ENCODE assay signal across 20 cellular contexts in the genomic region with DNA sequence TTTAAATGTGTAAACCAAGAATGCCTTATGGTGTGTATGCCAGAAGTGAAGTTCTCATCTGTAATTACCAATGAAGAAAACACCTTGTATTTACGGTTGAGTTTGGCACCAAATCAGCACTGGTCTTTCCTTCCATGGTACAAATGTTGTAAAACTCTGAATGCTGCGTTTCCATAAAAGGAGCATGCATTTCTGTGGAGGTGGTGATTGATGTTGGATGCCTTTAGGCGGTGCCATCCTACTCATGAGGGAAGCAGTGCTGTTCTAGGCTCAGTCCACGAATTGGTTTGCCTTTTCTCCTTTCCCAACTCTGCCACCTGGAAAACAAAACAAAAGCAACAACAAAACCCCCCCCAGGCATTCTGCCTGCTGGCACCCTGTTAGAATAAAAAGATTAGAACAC.
DNase-seq lines count a peak whose midpoint lies in the region; ATAC-seq, FAIRE-seq and TF ChIP-seq lines count a peak whose summit lies in the region.
"Had no signal": no experiment of that assay in that cellular context is flagged by ENCODE, and none has a peak within 500 bp of the region (broad histone marks: within the 10 kb centered on the region; RNA-seq: fewer than 3 reads in every experiment).

No MANE protein-coding gene starts in this region.

- DNase-seq in HEK293T (ENCODE audit: extremely low spot score) = no peak
- DNase-seq in NCI-H82 treated with DMSO at 0.1 percent for 48 hours (lab: John Stamatoyannopoulos, UW; ENCODE audit: unreplicated experiment) = peak; percentile 21
- DNase-seq in keratinocyte (ENCODE audit: low read depth, low spot score) = no peak
- DNase-seq in T-helper 17 cell = no peak
- DNase-seq: activated B cell treated with CpG ODN at 0.5 μM for 24 hours; activated CD8-positive, alpha-beta memory T cell treated with anti-CD3 and anti-CD28 coated beads, Interleukin-2, amount 50 U/mL, for 4 hours; activated naive CD4-positive, alpha-beta T cell treated with anti-CD3 and anti-CD28 coated beads, Interleukin-2, amount 10 ng/mL, durations not matched to agents 7 days and 5 days; effector memory CD8-positive, alpha-beta T cell; GM23248; NCI-H146; SJCRH30; stimulated activated CD4-positive, alpha-beta T cell treated with anti-CD3 and anti-CD28 coated beads, Interleukin-4, amount 100 ng/mL, for 1 hour had no signal

- peak overlapping the region; percentile 86 for H3K27ac ChIP-seq in keratinocyte (ENCODE audit: control insufficient read depth, insufficient read depth, low read length)
- H3K27ac ChIP-seq in skeletal muscle tissue (ENCODE audit: low read depth, low read length) = peak overlapping the region; percentile 19
- H3K27ac ChIP-seq: GM23248, SJCRH30, vagina had no signal

- dilution Hi-C loops in keratinocyte (cut with MboI; ENCODE audit: extremely low pct_ligation_motif_present, low sequenced_read_pairs) = no loop called here

- peak overlapping the region; percentile 82 for H3K4me2 ChIP-seq in keratinocyte (ENCODE audit: control insufficient read depth, extremely low read depth, insufficient read depth, low read depth, low read length)

- H4K20me1 ChIP-seq in keratinocyte (ENCODE audit: control insufficient read depth, extremely low read depth, insufficient read depth, low read length) = peaks cover 1% of the 10 kb centered on the region

- H3K9ac ChIP-seq in keratinocyte (ENCODE audit: control insufficient read depth, extremely low read depth, insufficient read depth, low read length) = no peak overlapping the region
- no peak overlapping the region for H3K9ac ChIP-seq in skeletal muscle tissue (ENCODE audit: low read depth in 1 of 3, low read length in 3 of 3)
- H3K9ac ChIP-seq: GM23248 had no signal

- no peaks in the 10 kb centered on the region for H3K4me1 Mint-ChIP-seq in T-helper 17 cell
- H3K4me1 Mint-ChIP-seq: activated B cell treated with CpG ODN at 0.5 μM for 24 hours; activated naive CD4-positive, alpha-beta T cell treated with anti-CD3 and anti-CD28 coated beads, Interleukin-2, amount 10 ng/mL, durations not matched to agents 7 days and 5 days; CD14-positive monocyte had no signal

- H2AFZ ChIP-seq in keratinocyte (ENCODE audit: control insufficient read depth, low read length) = no peak overlapping the region
- H2AFZ ChIP-seq: GM23248 had no signal

- no peak overlapping the region for H3K4me3 Mint-ChIP-seq in T-helper 17 cell
- H3K4me3 Mint-ChIP-seq: activated B cell treated with CpG ODN at 0.5 μM for 24 hours; activated naive CD4-positive, alpha-beta T cell treated with anti-CD3 and anti-CD28 coated beads, Interleukin-2, amount 10 ng/mL, durations not matched to agents 7 days and 5 days; CD14-positive monocyte; effector memory CD8-positive, alpha-beta T cell had no signal

- CTCF ChIA-PET in HEK293T (lab: Yijun Ruan, JAX) = no interaction called here

- peaks cover 57% of the 10 kb centered on the region for H3K4me1 ChIP-seq in keratinocyte (ENCODE audit: control insufficient read depth, extremely low read depth, insufficient read depth, low read length)
- peaks cover 38 to 44% (median 42%) of the 10 kb centered on the region in 3 donors for H3K4me1 ChIP-seq in skeletal muscle tissue (ENCODE audit: control insufficient read depth in 3 of 3, insufficient read depth in 3 of 3, low read length in 3 of 3)

- POLR2A ChIA-PET in HEK293T (lab: Yijun Ruan, JAX) = no interaction called here

- ATAC-seq in T-helper 17 cell (no peak), HG02885 (IDR thresholded peaks at IDR 0.05; ENCODE audit: poor library complexity, unreplicated experiment) (no peak), HG03196 (IDR thresholded peaks at IDR 0.05; ENCODE audit: unreplicated experiment) (no peak)
- ATAC-seq: effector memory CD8-positive, alpha-beta T cell had no signal

- H3K27ac Mint-ChIP-seq in T-helper 17 cell = no peak overlapping the region
- H3K27ac Mint-ChIP-seq: activated B cell treated with CpG ODN at 0.5 μM for 24 hours; activated naive CD4-positive, alpha-beta T cell treated with anti-CD3 and anti-CD28 coated beads, Interleukin-2, amount 10 ng/mL, durations not matched to agents 7 days and 5 days; CD14-positive monocyte; effector memory CD8-positive, alpha-beta T cell had no signal

- H3K27me3 Mint-ChIP-seq in T-helper 17 cell = peaks cover 68% of the 10 kb centered on the region

- H3K9me1 ChIP-seq in keratinocyte (ENCODE audit: control insufficient read depth, extremely low read depth, insufficient read depth, low read length) = peaks cover 8% of the 10 kb centered on the region

- peaks cover 60% of the 10 kb centered on the region for H3K79me2 ChIP-seq in keratinocyte (ENCODE audit: control insufficient read depth, insufficient read depth, low read length)

- peak in 1 of 3 experiments; percentile 21 for TF ChIP-seq CTCF in keratinocyte (optimal IDR thresholded peaks at IDR 0.05 in 1 of 3, IDR thresholded peaks at IDR 0.05 in 1 of 3, conservative IDR thresholded peaks at IDR 0.05 in 1 of 3; ENCODE audit: extremely low read depth in 1 of 3, insufficient read depth in 2 of 3, low read length in 3 of 3)

- H3K4me3 ChIP-seq in keratinocyte (ENCODE audit: control insufficient read depth in 2 of 3, extremely low read depth in 1 of 3, insufficient read depth in 2 of 3, low read depth in 1 of 3, low read length in 3 of 3) (no peak overlapping the region), skeletal muscle tissue (ENCODE audit: low read length in 3 of 3) (no peak overlapping the region)
- H3K4me3 ChIP-seq: cardiac muscle cell, GM23248, right atrium auricular region, SJCRH30, vagina had no signal

- H3K27me3 ChIP-seq in keratinocyte (ENCODE audit: control insufficient read depth, extremely low read depth, insufficient read depth, low read length) (no peaks in the 10 kb centered on the region), skeletal muscle tissue (ENCODE audit: control insufficient read depth in 3 of 3, insufficient read depth in 3 of 3, low read length in 3 of 3) (no peaks in the 10 kb centered on the region)
- H3K27me3 ChIP-seq: cardiac muscle cell, right atrium auricular region, SJCRH30, vagina had no signal

- H3K36me3 ChIP-seq in keratinocyte (ENCODE audit: control insufficient read depth in 2 of 2, extremely low read depth in 1 of 2, insufficient read depth in 2 of 2, low read length in 2 of 2) (peaks cover 7 to 9% of the 10 kb centered on the region in 2 experiments), skeletal muscle tissue (ENCODE audit: control insufficient read depth in 3 of 3, insufficient read depth in 3 of 3, low read length in 3 of 3) (peaks cover 0 to 5% (median 4%) of the 10 kb centered on the region in 3 donors)
- H3K36me3 ChIP-seq: cardiac muscle cell, right atrium auricular region, vagina had no signal

- H3K36me3 Mint-ChIP-seq in T-helper 17 cell (ENCODE audit: low read depth) = no peaks in the 10 kb centered on the region
- H3K36me3 Mint-ChIP-seq: activated naive CD4-positive, alpha-beta T cell treated with anti-CD3 and anti-CD28 coated beads, Interleukin-2, amount 10 ng/mL, durations not matched to agents 7 days and 5 days; CD14-positive monocyte had no signal

- H3K9me3 ChIP-seq in keratinocyte (ENCODE audit: control insufficient read depth, low read depth, low read length) (no peaks in the 10 kb centered on the region), skeletal muscle tissue (ENCODE audit: control insufficient read depth in 3 of 3, low read length in 3 of 3) (no peaks in the 10 kb centered on the region), T-helper 17 cell (ENCODE audit: control insufficient read depth, low read length, poor library complexity, severe bottlenecking) (no peaks in the 10 kb centered on the region)
- H3K9me3 ChIP-seq: right atrium auricular region, SJCRH30, vagina had no signal

- FAIRE-seq in keratinocyte (lab: Jason Lieb, UNC) = peak; percentile 44
- FAIRE-seq: islet of Langerhans had no signal

TF ChIP-seq in HEK293T, 16 proteins besides CTCF, POLR2A, EP300 and RAD21:
- TF ChIP-seq, protein P1, sequence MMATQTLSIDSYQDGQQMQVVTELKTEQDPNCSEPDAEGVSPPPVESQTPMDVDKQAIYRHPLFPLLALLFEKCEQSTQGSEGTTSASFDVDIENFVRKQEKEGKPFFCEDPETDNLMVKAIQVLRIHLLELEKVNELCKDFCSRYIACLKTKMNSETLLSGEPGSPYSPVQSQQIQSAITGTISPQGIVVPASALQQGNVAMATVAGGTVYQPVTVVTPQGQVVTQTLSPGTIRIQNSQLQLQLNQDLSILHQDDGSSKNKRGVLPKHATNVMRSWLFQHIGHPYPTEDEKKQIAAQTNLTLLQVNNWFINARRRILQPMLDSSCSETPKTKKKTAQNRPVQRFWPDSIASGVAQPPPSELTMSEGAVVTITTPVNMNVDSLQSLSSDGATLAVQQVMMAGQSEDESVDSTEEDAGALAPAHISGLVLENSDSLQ (IDR thresholded peaks at IDR 0.05) = peak; percentile 29; the same call in 1 of the 2 replicates
- no peak for TF ChIP-seq TARDBP (IDR thresholded peaks at IDR 0.05)
